In the genomic region with DNA sequence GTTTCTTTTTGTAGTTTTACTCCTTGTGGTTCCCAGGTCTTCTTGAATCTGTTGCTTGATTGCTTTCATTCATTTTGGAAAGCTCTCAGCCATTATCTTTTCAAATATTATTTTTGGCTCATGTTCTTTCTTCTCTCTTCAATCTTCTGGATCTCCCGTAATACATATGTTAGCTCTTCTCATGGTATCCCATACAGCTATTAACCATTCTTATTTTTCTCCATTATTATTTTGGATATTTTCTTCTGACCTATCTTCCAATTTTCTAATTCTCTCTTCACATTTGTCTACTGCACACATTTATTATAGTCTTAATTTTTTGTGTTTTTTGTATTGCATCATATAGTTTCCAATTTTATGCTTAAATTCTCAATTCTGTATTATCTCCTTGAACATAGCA, we compare ENCODE assay signal across 11 cellular contexts.
"Had no signal": no experiment of that assay in that cellular context is flagged by ENCODE, and none has a peak within 500 bp of the region (broad histone marks: within the 10 kb centered on the region; RNA-seq: fewer than 3 reads in every experiment).

No MANE protein-coding gene starts in this region.

- H3K4me1 Mint-ChIP-seq: GM23338, H9 had no signal

- DNase-seq: H9, HCEC 1CT, HFFc6, IMR-90, Karpas-422, KBM-7 had no signal

- H3K4me3 ChIP-seq: GM23338 had no signal

- H3K27ac Mint-ChIP-seq: GM23338, H9, HFFc6 had no signal

- FAIRE-seq: H1, H54 had no signal

- H3K4me3 Mint-ChIP-seq: GM23338, H9, HFFc6 had no signal

- ATAC-seq: GM23338 had no signal

- H3K4me2 ChIP-seq: GM23338, KMS-11 had no signal

- H3K9ac ChIP-seq: KMS-11 had no signal

- H3K27ac ChIP-seq: HL-60, KMS-11 had no signal
